8 cellular contexts compared by ENCODE assay signal in the genomic region with DNA sequence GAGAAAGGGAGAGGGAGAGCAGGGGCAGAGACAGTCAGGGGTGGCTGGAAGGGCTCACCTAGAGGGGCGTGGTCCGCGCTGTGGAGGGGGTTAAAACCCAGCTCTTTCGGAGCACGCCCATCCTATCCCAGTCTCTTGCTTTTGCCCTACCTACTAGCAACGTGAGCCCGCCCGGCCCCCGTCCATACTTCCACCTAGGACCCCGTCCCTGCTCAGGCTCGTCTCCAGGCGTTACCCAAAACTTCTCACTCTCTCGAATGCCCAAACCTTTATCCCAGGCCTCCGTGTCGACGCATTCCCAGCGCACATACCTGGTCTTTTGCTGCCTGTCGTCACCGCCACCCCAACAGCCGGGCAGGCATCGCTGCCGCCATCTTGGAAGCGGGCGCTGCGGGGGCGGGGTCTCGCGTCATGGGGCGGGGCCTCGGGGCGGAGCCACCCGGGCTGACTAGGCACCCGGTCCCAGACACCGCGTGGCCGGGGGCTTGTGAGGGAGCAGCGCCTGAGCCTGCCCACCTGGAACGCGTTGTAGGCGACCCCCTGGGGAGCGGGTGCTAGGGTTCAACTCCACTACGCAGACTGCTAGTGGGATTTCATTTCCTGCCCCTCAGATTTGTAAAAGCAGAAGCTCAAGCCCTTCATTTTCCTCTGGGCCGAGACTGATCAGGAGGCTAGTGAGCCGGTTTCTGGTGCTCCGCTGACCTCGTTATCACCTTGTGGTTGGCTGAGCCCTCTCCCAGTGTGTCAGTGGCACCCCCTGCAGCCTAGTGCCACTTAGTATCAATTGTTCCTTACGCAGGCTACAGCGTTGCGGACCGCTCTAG. TPM values are rescaled to one million over a fixed set of nuclear protein-coding genes. Genes with fewer than 3 reads are reported as not detected.
DNase-seq lines count a peak whose midpoint lies in the region; ATAC-seq, FAIRE-seq and TF ChIP-seq lines count a peak whose summit lies in the region.

A gene (minus strand): TSS at position 396 of the 824 bp plus-strand sequence. CDS start 1,447 bp downstream, outside the sequence.

- peaks cover 4% of the 10 kb centered on the region for H3K79me1 ChIP-seq in H1 (ENCODE audit: low read depth, low read length)
- H3K79me1 ChIP-seq in mesendoderm (ENCODE audit: low read length) = peaks cover 6% of the 10 kb centered on the region

- peak; percentile 32 to 40 (median 38); a peak in 3 of 4 replicates for TF ChIP-seq CTCF in H1 (IDR thresholded peaks at IDR 0.05; ENCODE audit: control extremely low read depth in 1 of 3, insufficient read depth in 1 of 3, low read depth in 1 of 3, low read length in 3 of 3)

- FAIRE-seq in H1 (lab: Jason Lieb, UNC) = no peak

- H2BK15ac ChIP-seq in H1 (ENCODE audit: low read length) (peak within 1 kb of the TSS; percentile 99; the same call in 1 of the 2 replicates), mesendoderm (replicated peaks; ENCODE audit: low read depth) (no peak within 1 kb of the TSS)

- H2BK120ac ChIP-seq in H1 (replicated peaks; ENCODE audit: low read depth, low read length) (no peak within 1 kb of the TSS), mesendoderm (ENCODE audit: low read depth, low read length) (no peak within 1 kb of the TSS)

- H3K4me2 ChIP-seq in H1 (ENCODE audit: insufficient read depth in 1 of 2, low read depth in 2 of 2, low read length in 2 of 2) (peak within 1 kb of the TSS; percentile 61 to 93), mesendoderm (ENCODE audit: low read length) (peak within 1 kb of the TSS; percentile 87)

- 2% methylated on average over 41 of the region's 50 CpGs; no CpG with 5 or more reads in 1 of the 2 experiments for WGBS in H1 (ENCODE audit: extremely low coverage in 1 of 2, insufficient coverage in 1 of 2, insufficient read length in 1 of 2, insufficient replicate concordance in 2 of 2, low coverage in 1 of 2, low lambda C conversion rate in 2 of 2, missing lambda C conversion rate in 1 of 2), 2 experiments
- no CpG with 5 or more reads among the region's 50 CpGs for WGBS in mesendoderm (ENCODE audit: extremely low coverage, insufficient coverage, low lambda C conversion rate)

- H3K18ac ChIP-seq in H1 (ENCODE audit: extremely low read depth, low read length) (peak within 1 kb of the TSS; percentile 100), mesendoderm (ENCODE audit: low read length) (no peak within 1 kb of the TSS)

- TF ChIP-seq POLR2A in H1 (IDR thresholded peaks at IDR 0.05; ENCODE audit: control extremely low read depth in 1 of 2, low read depth in 2 of 2, low read length in 2 of 2) = peak; percentile 89 to 97

- H2AK5ac ChIP-seq in H1 (ENCODE audit: low read depth, low read length) (no peak within 1 kb of the TSS), mesendoderm (ENCODE audit: low read length) (no peak within 1 kb of the TSS)

- H4K8ac ChIP-seq in H1 (ENCODE audit: extremely low read depth, insufficient read depth, low read length) (peak within 1 kb of the TSS; percentile 91), mesendoderm (ENCODE audit: low read depth, low read length) (no peak within 1 kb of the TSS)

- H3K4ac ChIP-seq in H1 (replicated peaks; ENCODE audit: insufficient read length, low read depth, low read length) (peak within 1 kb of the TSS; percentile 62), mesendoderm (ENCODE audit: low read depth, low read length) (peak within 1 kb of the TSS; percentile 81)

- POLR2A ChIA-PET in H1 (lab: Charles Lee; ENCODE audit: partially characterized antibody) = interaction anchor here (0.7 to 4.0 kb wide), 22 partner anchors 11 to 263 kb away, joined by 3 to 51 read pairs (median 4); a partner anchor contains a TSS

- H3K56ac ChIP-seq in H1 (replicated peaks; ENCODE audit: insufficient read length, low read depth, low read length) = peak within 1 kb of the TSS; percentile 65
- H3K56ac ChIP-seq in mesendoderm (ENCODE audit: low read length) = peak within 1 kb of the TSS; percentile 100

- peak; percentile 79 for ATAC-seq in GM21381 (IDR thresholded peaks at IDR 0.05; ENCODE audit: unreplicated experiment)

- H4K5ac ChIP-seq in H1 (ENCODE audit: insufficient read length, low read depth, low read length) (peak within 1 kb of the TSS; percentile 94), mesendoderm (ENCODE audit: low read length) (peak within 1 kb of the TSS; percentile 68)

- H2BK12ac ChIP-seq in H1 (ENCODE audit: low read depth, low read length) = peak within 1 kb of the TSS; percentile 83

- peaks cover 0 to 4% of the 10 kb centered on the region in 2 experiments; a peak in 1 of 4 replicates for H3K79me2 ChIP-seq in H1 (ENCODE audit: control insufficient read depth in 1 of 2, insufficient read depth in 2 of 2, low read length in 2 of 2)
- peaks cover 4% of the 10 kb centered on the region for H3K79me2 ChIP-seq in mesendoderm (ENCODE audit: control insufficient read depth, insufficient read depth, low read length)

- peak within 1 kb of the TSS; percentile 40 for H4K91ac ChIP-seq in H1 (replicated peaks; ENCODE audit: insufficient read length, low read length)

- H3K14ac ChIP-seq in H1 (ENCODE audit: insufficient read length) = no peak within 1 kb of the TSS

- H3K27ac ChIP-seq in HUES48 (ENCODE audit: low read depth, low read length) (peak within 1 kb of the TSS; percentile 81), H1 (ENCODE audit: low read depth, low read length) (peak within 1 kb of the TSS; percentile 88), mesendoderm (ENCODE audit: low read depth, low read length) (no peak within 1 kb of the TSS)

- H3K36me3 ChIP-seq in HUES48 (ENCODE audit: control insufficient read depth, insufficient read depth, low read length) (peaks cover 32% of the 10 kb centered on the region), NT2/D1 (ENCODE audit: insufficient read depth, insufficient read length, low read length) (peaks cover 39% of the 10 kb centered on the region), H1 (ENCODE audit: control insufficient read depth in 2 of 4, insufficient read depth in 4 of 4, low read length in 3 of 4) (peaks cover 5 to 31% (median 14%) of the 10 kb centered on the region in 4 experiments; a peak in 6 of 8 replicates), mesendoderm (ENCODE audit: control insufficient read depth, insufficient read depth, low read length) (peaks cover 4% of the 10 kb centered on the region)

- H3K23me2 ChIP-seq in H1 (ENCODE audit: low read depth, low read length) = peaks cover 2% of the 10 kb centered on the region; the same call in 1 of the 2 replicates

- H3K23ac ChIP-seq in H1 (ENCODE audit: insufficient read length) (no peak within 1 kb of the TSS), mesendoderm (ENCODE audit: low read length) (peak within 1 kb of the TSS; percentile 37)

- H3K9ac ChIP-seq in HUES48 (ENCODE audit: low read depth, low read length) (peak within 1 kb of the TSS; percentile 83), NT2/D1 (ENCODE audit: insufficient read length, low read depth) (peak within 1 kb of the TSS; percentile 92), H1 (replicated peaks in 1 of 4; ENCODE audit: extremely low read depth in 1 of 4, low read depth in 3 of 4, low read length in 3 of 4) (peak within 1 kb of the TSS in 3 of 4 experiments; percentile 81 to 83 (median 82); a peak in 6 of 7 replicates), mesendoderm (ENCODE audit: low read length) (peak within 1 kb of the TSS; percentile 98)

- H2BK5ac ChIP-seq in H1 (ENCODE audit: low read depth, low read length) (peak within 1 kb of the TSS; percentile 99), mesendoderm (ENCODE audit: low read length) (peak within 1 kb of the TSS; percentile 69)

- no peak for TF ChIP-seq EP300 in H1 (IDR thresholded peaks at IDR 0.05; ENCODE audit: borderline replicate concordance in 1 of 2, low read depth in 2 of 2, low read length in 2 of 2)

- peak in 1 of 2 experiments; percentile 23; a peak in 2 of 4 replicates for TF ChIP-seq RAD21 in H1 (IDR thresholded peaks at IDR 0.05 in 1 of 2, conservative IDR thresholded peaks at IDR 0.05 in 1 of 2; ENCODE audit: low read depth in 2 of 2, low read length in 2 of 2)

- H3K9me3 ChIP-seq in HUES48 (ENCODE audit: control insufficient read depth, insufficient read depth, low read length) = no peaks in the 10 kb centered on the region
- no peaks in the 10 kb centered on the region for H3K9me3 ChIP-seq in NT2/D1 (ENCODE audit: insufficient read depth, low read length)
- H3K9me3 ChIP-seq in H1 (ENCODE audit: insufficient read depth in 2 of 2, low read depth in 1 of 2, low read length in 1 of 2) = no peaks in the 10 kb centered on the region

- H3K27me3 ChIP-seq in HUES48 (ENCODE audit: control insufficient read depth, insufficient read depth, low read length) (no peaks in the 10 kb centered on the region), NT2/D1 (ENCODE audit: insufficient read depth, insufficient read length) (no peaks in the 10 kb centered on the region), H1 (replicated peaks in 1 of 4; ENCODE audit: control insufficient read depth in 3 of 4, extremely low read depth in 1 of 4, insufficient read depth in 3 of 4, low read length in 3 of 4) (no peaks in the 10 kb centered on the region), mesendoderm (ENCODE audit: insufficient read depth, low read length, poor library complexity) (no peaks in the 10 kb centered on the region)

- H3K4me1 ChIP-seq in HUES48 (ENCODE audit: control insufficient read depth, insufficient read depth, low read length) = peaks cover 9% of the 10 kb centered on the region; the same call in 1 of the 2 replicates
- H3K4me1 ChIP-seq in NT2/D1 (ENCODE audit: insufficient read depth, insufficient read length) = peaks cover 8% of the 10 kb centered on the region
- peaks cover 0 to 13% (median under 1%) of the 10 kb centered on the region in 4 experiments; a peak in 3 of 7 replicates for H3K4me1 ChIP-seq in H1 (replicated peaks in 1 of 4; ENCODE audit: control insufficient read depth in 3 of 4, insufficient read depth in 4 of 4, low read length in 3 of 4)
- peaks cover 8% of the 10 kb centered on the region for H3K4me1 ChIP-seq in mesendoderm (ENCODE audit: control insufficient read depth, low read depth, low read length)

- DNase-seq in COR-L47 (lab: John Stamatoyannopoulos, UW) = peak; percentile 85
- peak; percentile 88 for DNase-seq in NT2/D1 (ENCODE audit: low read depth, low spot score)
- peak; percentile 57 for DNase-seq in activated CD8-positive, alpha-beta memory T cell treated with anti-CD3 and anti-CD28 coated beads, Interleukin-2, amount 50 U/mL, for 1 hour (ENCODE audit: extremely low read depth)
- peak in 1 of 2 experiments; percentile 100 for DNase-seq in H1 (ENCODE audit: low read depth in 1 of 2, low spot score in 2 of 2)
- DNase-seq in mesendoderm = peak; percentile 96
- DNase-seq in stimulated activated CD8-positive, alpha-beta memory T cell treated with anti-CD3 and anti-CD28 coated beads, Interleukin-12 subunit alpha, Interleukin-12 subunit beta, amount 100 ng/mL, for 4 hours (ENCODE audit: low read depth) = peak; percentile 93

- H2BK20ac ChIP-seq in H1 (ENCODE audit: low read length) = no peak within 1 kb of the TSS

- peak within 1 kb of the TSS; percentile 96 for H2AFZ ChIP-seq in H1 (ENCODE audit: low read length)

- H3K4me3 ChIP-seq in HUES48 (ENCODE audit: low read depth, low read length) (peak within 1 kb of the TSS; percentile 90), NT2/D1 (ENCODE audit: insufficient read length, low read depth) (peak within 1 kb of the TSS; percentile 90), H1 (ENCODE audit: extremely low read depth in 1 of 4, insufficient read depth in 2 of 4, low read depth in 3 of 4, low read length in 4 of 4) (peak within 1 kb of the TSS; percentile 66 to 96 (median 84)), mesendoderm (ENCODE audit: low read length) (peak within 1 kb of the TSS; percentile 96)

- CTCF ChIA-PET in H1 (lab: Charles Lee; ENCODE audit: partially characterized antibody) = interaction anchor here (0.6 to 2.8 kb wide), 12 partner anchors 9 to 1308 kb away, joined by 3 to 27 read pairs (median 3); a partner anchor contains a TSS

- H4K20me1 ChIP-seq in H1 (replicated peaks in 1 of 2; ENCODE audit: control insufficient read depth in 1 of 2, insufficient read depth in 2 of 2, low read length in 2 of 2) = peaks cover 0 to 6% of the 10 kb centered on the region in 2 experiments

RNA-seq across cellular contexts. Expression of the gene that starts here (rescaled TPM):
- total RNA-seq in H1 (2021; fragmentation: NEBNext Ultra II Directional; extraction: Animal tissue kit (Norgen Biotek cat#: 25700)) = 42.3 and 45.5 TPM in 2 replicates
- 43.0 and 61.2 TPM in 2 replicates for polyA plus RNA-seq in H1 (2011; rRNA removed)
- polyA plus RNA-seq in H1 (2011; cell fraction: cytosol; rRNA removed) = 35.7 TPM
- polyA plus RNA-seq in H1 (2011; cell fraction: nucleus; rRNA removed) = 83.1 TPM
- 37.1 to 41.5 TPM (median 37.3 TPM) in 4 replicates for polyA plus RNA-seq in H1 (2012, experiment 1 of 2)
- polyA plus RNA-seq in H1 (2012, experiment 2 of 2) = 65.4 TPM
- polyA plus RNA-seq in H1 (2013, experiment 1 of 2) = 50.7 TPM
- polyA plus RNA-seq in H1 (2013, experiment 2 of 2) = 53.5 TPM
- 18.1 and 20.6 TPM in 2 replicates for polyA minus RNA-seq in H1 (2011; rRNA and poly(A)+ RNA removed)
- polyA minus RNA-seq in H1 (2011; cell fraction: cytosol; rRNA and poly(A)+ RNA removed) = 14.2 TPM
- 15.3 TPM for polyA minus RNA-seq in H1 (2011; cell fraction: nucleus; rRNA and poly(A)+ RNA removed)
- polyA plus RNA-seq in mesendoderm (2013, experiment 1 of 2) = 39.5 TPM
- polyA plus RNA-seq in mesendoderm (2013, experiment 2 of 2) = 37.7 TPM
